ENCODE assay signal across 30 cellular contexts in genomic region chr9:12722131-12722530, GRCh38. TPM values are rescaled to one million over a fixed set of nuclear protein-coding genes. Genes with fewer than 3 reads are reported as not detected.
DNase-seq lines count a peak whose midpoint lies in the region; ATAC-seq and TF ChIP-seq lines count a peak whose summit lies in the region.
"Had no signal": no experiment of that assay in that cellular context is flagged by ENCODE, and none has a peak within 500 bp of the region (broad histone marks: within the 10 kb centered on the region; RNA-seq: fewer than 3 reads in every experiment).

No MANE protein-coding gene starts in this region.

- H3K9ac ChIP-seq in PC-3 (ENCODE audit: low read length), result peak overlapping the region; percentile 17; the same call in 1 of the 2 replicates
- H3K9ac ChIP-seq: BLaER1 treated with 17β-estradiol and CSF1 and Interleukin-3, amounts not matched to agents 10 nM and 100 nM had no signal

- peak overlapping the region; percentile 67 for H3K27ac Mint-ChIP-seq in MCF 10A (ENCODE audit: low read depth, unreplicated experiment)
- H3K27ac Mint-ChIP-seq: activated CD4-positive, alpha-beta T cell treated with anti-CD3 and anti-CD28 coated beads for 36 hours; activated T-cell treated with anti-CD3 and anti-CD28 coated beads, Interleukin-2, amount 50 U/mL, for 24 hours; memory B cell; stimulated activated effector memory CD8-positive, alpha-beta T cell treated with anti-CD3 and anti-CD28 coated beads, Interleukin-12 subunit alpha, Interleukin-12 subunit beta, amount 100 ng/mL, for 72 hours had no signal

- peak; percentile 69 for DNase-seq in MCF 10A (ENCODE audit: unreplicated experiment)
- no peak for DNase-seq in breast epithelium (ENCODE audit: low spot score in 2 of 2)
- DNase-seq in PC-3, result no peak
- peak; percentile 90 for DNase-seq in fibroblast of mammary gland (ENCODE audit: low read depth)
- no peak for DNase-seq in suprapubic skin (ENCODE audit: low spot score in 2 of 2)
- DNase-seq in NCI-H2227 treated with DMSO at 0.1 percent for 48 hours (lab: John Stamatoyannopoulos, UW), result no peak
- no peak for DNase-seq in NCI-H2227 (lab: John Stamatoyannopoulos, UW; ENCODE audit: unreplicated experiment)
- DNase-seq: activated CD4-positive, alpha-beta T cell treated with anti-CD3 and anti-CD28 coated beads for 36 hours; activated naive CD4-positive, alpha-beta T cell; activated T-cell treated with anti-CD3 and anti-CD28 coated beads, Interleukin-2, amount 50 U/mL, for 24 hours; adrenal gland; brain microvascular endothelial cell; colonic mucosa; effector memory CD4-positive, alpha-beta T cell; Karpas-422; NCI-H1048; NCI-H187 treated with DMSO at 0.1 percent for 48 hours; NCI-H510A; psoas muscle; stimulated activated CD4-positive, alpha-beta T cell treated with anti-CD3 and anti-CD28 coated beads, Interleukin-2, amount 100 ng/mL, for 24 hours; uterus had no signal

- no peak for TF ChIP-seq CTCF in MCF 10A (IDR thresholded peaks at IDR 0.05; ENCODE audit: unreplicated experiment)
- TF ChIP-seq CTCF in breast epithelium (IDR thresholded peaks at IDR 0.05), result no peak
- TF ChIP-seq CTCF in PC-3 (conservative IDR thresholded peaks at IDR 0.05; ENCODE audit: low read depth, low read length), result no peak
- no peak for TF ChIP-seq CTCF in fibroblast of mammary gland (conservative IDR thresholded peaks at IDR 0.05; ENCODE audit: control insufficient read depth, insufficient read depth, low read depth, low read length)
- TF ChIP-seq CTCF in suprapubic skin (IDR thresholded peaks at IDR 0.05), result no peak

- TF ChIP-seq POLR2A in breast epithelium (IDR thresholded peaks at IDR 0.05) (no peak), suprapubic skin (IDR thresholded peaks at IDR 0.05) (no peak)

- no peaks in the 10 kb centered on the region for H3K9me2 ChIP-seq in PC-3 (replicated peaks; ENCODE audit: low read length)

- no peaks in the 10 kb centered on the region for H3K27me3 ChIP-seq in breast epithelium
- H3K27me3 ChIP-seq in PC-3 (ENCODE audit: low read length), result no peaks in the 10 kb centered on the region
- no peaks in the 10 kb centered on the region for H3K27me3 ChIP-seq in suprapubic skin
- H3K27me3 ChIP-seq: adrenal gland; BLaER1 treated with 17β-estradiol and CSF1 and Interleukin-3, amounts not matched to agents 10 nM and 100 nM; brain microvascular endothelial cell; colonic mucosa; esophagus muscularis mucosa; neutrophil; uterus had no signal

- no peaks in the 10 kb centered on the region for H3K79me2 ChIP-seq in PC-3 (ENCODE audit: low read length)

- intact Hi-C loops in MCF 10A (cut with micrococcal nuclease) (loop anchor here (2.0 to 5.0 kb wide), 3 partner anchors 93 to 690 kb away; no protein-coding TSS in a partner anchor), breast epithelium (cut with DNase I; ENCODE audit: low total_unique reads) (no loop called here), PC-3 (cut with micrococcal nuclease) (loop anchor here (2.0 kb wide), 1 partner anchor 95 kb away; no protein-coding TSS in a partner anchor)

- H2AFZ ChIP-seq in PC-3 (ENCODE audit: low read length), result no peak overlapping the region

- H3K4me1 Mint-ChIP-seq in MCF 10A (ENCODE audit: insufficient read depth, unreplicated experiment), result peaks cover 32% of the 10 kb centered on the region
- H3K4me1 Mint-ChIP-seq: activated CD4-positive, alpha-beta T cell treated with anti-CD3 and anti-CD28 coated beads for 36 hours; memory B cell; stimulated activated effector memory CD8-positive, alpha-beta T cell treated with anti-CD3 and anti-CD28 coated beads, Interleukin-12 subunit alpha, Interleukin-12 subunit beta, amount 100 ng/mL, for 72 hours had no signal

- no peaks in the 10 kb centered on the region for H3K36me3 Mint-ChIP-seq in MCF 10A (ENCODE audit: insufficient read depth, unreplicated experiment)
- H3K36me3 Mint-ChIP-seq: memory B cell; stimulated activated effector memory CD8-positive, alpha-beta T cell treated with anti-CD3 and anti-CD28 coated beads, Interleukin-12 subunit alpha, Interleukin-12 subunit beta, amount 100 ng/mL, for 72 hours had no signal

- no peaks in the 10 kb centered on the region for H4K20me1 ChIP-seq in PC-3 (ENCODE audit: low read length)
- H4K20me1 ChIP-seq: BLaER1 treated with 17β-estradiol and CSF1 and Interleukin-3, amounts not matched to agents 10 nM and 100 nM had no signal

- no peak overlapping the region for H3K4me3 Mint-ChIP-seq in MCF 10A (ENCODE audit: unreplicated experiment)
- H3K4me3 Mint-ChIP-seq: activated CD4-positive, alpha-beta T cell treated with anti-CD3 and anti-CD28 coated beads for 36 hours; activated T-cell treated with anti-CD3 and anti-CD28 coated beads, Interleukin-2, amount 50 U/mL, for 24 hours; memory B cell; stimulated activated effector memory CD8-positive, alpha-beta T cell treated with anti-CD3 and anti-CD28 coated beads, Interleukin-12 subunit alpha, Interleukin-12 subunit beta, amount 100 ng/mL, for 72 hours had no signal

- H3K36me3 ChIP-seq in breast epithelium (no peaks in the 10 kb centered on the region), PC-3 (ENCODE audit: low read depth, low read length) (no peaks in the 10 kb centered on the region), suprapubic skin (no peaks in the 10 kb centered on the region)
- H3K36me3 ChIP-seq: adrenal gland; BLaER1 treated with 17β-estradiol and CSF1 and Interleukin-3, amounts not matched to agents 10 nM and 100 nM; brain microvascular endothelial cell; colonic mucosa; esophagus muscularis mucosa; neutrophil; uterus had no signal

- no peaks in the 10 kb centered on the region for H3F3A ChIP-seq in PC-3 (ENCODE audit: low read length, unreplicated experiment)

- no peaks in the 10 kb centered on the region for H3K27me3 Mint-ChIP-seq in MCF 10A (ENCODE audit: insufficient read depth, unreplicated experiment)
- H3K27me3 Mint-ChIP-seq: activated CD4-positive, alpha-beta T cell treated with anti-CD3 and anti-CD28 coated beads for 36 hours; activated T-cell treated with anti-CD3 and anti-CD28 coated beads, Interleukin-2, amount 50 U/mL, for 24 hours; memory B cell had no signal

- BruUV-seq in MCF 10A (replicated peaks; lab: Mats Ljungman, UMichigan) (no TSS peak), PC-3 (replicated peaks; lab: Mats Ljungman, UMichigan) (no TSS peak)

- ATAC-seq in PC-3 (no peak), HG03378 (IDR thresholded peaks at IDR 0.05; ENCODE audit: unreplicated experiment) (no peak)
- ATAC-seq: activated CD4-positive, alpha-beta T cell treated with anti-CD3 and anti-CD28 coated beads for 36 hours; HCT116; psoas muscle; stimulated activated effector memory CD8-positive, alpha-beta T cell treated with anti-CD3 and anti-CD28 coated beads, Interleukin-12 subunit alpha, Interleukin-12 subunit beta, amount 100 ng/mL, for 72 hours had no signal

- CTCF ChIA-PET in MCF 10A (lab: Yijun Ruan, JAX), result interaction anchor here (0.6 to 9.4 kb wide), 22 partner anchors 10 to 1373 kb away, joined by 3 to 131 read pairs (median 4); partner anchors contain the start of gene LURAP1L
- CTCF ChIA-PET in PC-3 (lab: Charles Lee), result interaction anchor here (0.8 kb wide), 1 partner anchor 361 kb away, joined by 3 read pairs; no protein-coding TSS in a partner anchor

- H3K27ac ChIP-seq in breast epithelium, result no peak overlapping the region
- peak overlapping the region; percentile 22; the same call in 1 of the 2 replicates for H3K27ac ChIP-seq in PC-3 (ENCODE audit: low read length)
- peak overlapping the region; percentile 36 for H3K27ac ChIP-seq in suprapubic skin
- H3K27ac ChIP-seq: adrenal gland; BLaER1 treated with 17β-estradiol and CSF1 and Interleukin-3, amounts not matched to agents 10 nM and 100 nM; brain microvascular endothelial cell; colonic mucosa; esophagus muscularis mucosa; neutrophil; psoas muscle; uterus had no signal

- H3K9me3 Mint-ChIP-seq in MCF 10A (ENCODE audit: unreplicated experiment), result no peaks in the 10 kb centered on the region

- no peak for TF ChIP-seq EP300 in suprapubic skin (IDR thresholded peaks at IDR 0.05)

- no peak overlapping the region for H3K4me2 ChIP-seq in PC-3 (ENCODE audit: low read length)
- H3K4me2 ChIP-seq: BLaER1 treated with 17β-estradiol and CSF1 and Interleukin-3, amounts not matched to agents 10 nM and 100 nM had no signal

- no peaks in the 10 kb centered on the region for H3K9me3 ChIP-seq in breast epithelium
- H3K9me3 ChIP-seq in PC-3 (ENCODE audit: low read length), result no peaks in the 10 kb centered on the region
- H3K9me3 ChIP-seq in suprapubic skin, result no peaks in the 10 kb centered on the region
- H3K9me3 ChIP-seq: adrenal gland; BLaER1 treated with 17β-estradiol and CSF1 and Interleukin-3, amounts not matched to agents 10 nM and 100 nM; colonic mucosa; esophagus muscularis mucosa; neutrophil; psoas muscle; uterus had no signal

- POLR2A ChIA-PET in MCF 10A (lab: Yijun Ruan, JAX) (interaction anchor here (0.5 to 3.7 kb wide), 10 partner anchors 13 to 370 kb away, joined by 3 to 29 read pairs (median 4); partner anchors contain the start of gene LURAP1L), PC-3 (lab: Charles Lee; ENCODE audit: unreplicated experiment) (no interaction called here)

- H3K4me3 ChIP-seq in breast epithelium, result no peak overlapping the region
- no peak overlapping the region for H3K4me3 ChIP-seq in PC-3 (ENCODE audit: low read length)
- no peak overlapping the region for H3K4me3 ChIP-seq in fibroblast of mammary gland (ENCODE audit: control insufficient read depth, low read depth, low read length)
- H3K4me3 ChIP-seq in suprapubic skin, result no peak overlapping the region
- H3K4me3 ChIP-seq: adrenal gland; BLaER1 treated with 17β-estradiol and CSF1 and Interleukin-3, amounts not matched to agents 10 nM and 100 nM; colonic mucosa; esophagus muscularis mucosa; psoas muscle; skin epidermis; uterus had no signal

- no peaks in the 10 kb centered on the region for H3K4me1 ChIP-seq in breast epithelium
- peaks cover 23% of the 10 kb centered on the region for H3K4me1 ChIP-seq in PC-3 (ENCODE audit: insufficient read depth, low read length)
- H3K4me1 ChIP-seq in suprapubic skin, result peaks cover 12% of the 10 kb centered on the region
- H3K4me1 ChIP-seq: adrenal gland; BLaER1 treated with 17β-estradiol and CSF1 and Interleukin-3, amounts not matched to agents 10 nM and 100 nM; colonic mucosa; psoas muscle; uterus had no signal

- 53% methylated on average over 2 of the region's 2 CpGs for WGBS in suprapubic skin

RNA-seq across cellular contexts. Expression of gene TYRP1, which starts 28.9 kb away (rescaled TPM):
- total RNA-seq in MCF 10A (2022) (not detected in 2 replicates), breast epithelium (not detected), PC-3 (2014; rRNA removed) (0.22 TPM in 1 of 2 replicates, not detected in the other), suprapubic skin (100 to 1,000 TPM in 2 of 4 donors, 10 to 100 TPM in 2; 79.7 to 250 (median 110) TPM)
- total RNA-seq: activated CD4-positive, alpha-beta T cell treated with anti-CD3 and anti-CD28 coated beads for 36 hours; T-helper 1 cell treated with Interleukin-12 subunit alpha and Interleukin-12 subunit beta and Interleukin-4 antibody, amounts not matched to agents 30 ng/mL and 1 ng/mL, for 36 hours had no signal

RNA-seq across cellular contexts. Expression of gene LURAP1L, which starts 52.7 kb away (rescaled TPM):
- total RNA-seq in MCF 10A (2022) (59.2 and 80.4 TPM in 2 replicates), breast epithelium (10 to 100 TPM; 12.3 to 25.2 (median 24.1) TPM), PC-3 (2014; rRNA removed) (16.4 and 16.9 TPM in 2 replicates), suprapubic skin (10 to 100 TPM in 3 of 4 donors, 1 to 10 TPM in 1; 9.6 to 26.0 (median 12.6) TPM)
- total RNA-seq: activated CD4-positive, alpha-beta T cell treated with anti-CD3 and anti-CD28 coated beads for 36 hours; T-helper 1 cell treated with Interleukin-12 subunit alpha and Interleukin-12 subunit beta and Interleukin-4 antibody, amounts not matched to agents 30 ng/mL and 1 ng/mL, for 36 hours had no signal

Comparison
In these comparisons a context has a peak if more than half of its experiments do, and no peak if none do; other contexts are left out.
1. DNase-seq: peak in MCF 10A (single experiment) and fibroblast of mammary gland (single experiment); none in breast epithelium (0 of 2), PC-3 (single experiment), suprapubic skin (0 of 2), NCI-H2227 treated with DMSO at 0.1 percent for 48 hours (single experiment) and NCI-H2227 (single experiment).
2. H3K27ac ChIP-seq: peak in PC-3 (single experiment) and suprapubic skin (single experiment); none in breast epithelium (0 of 2).
3. RNA of gene TYRP1, which starts 28.9 kb away (total RNA-seq): 79.7 to 250 TPM in suprapubic skin; 0.22 TPM in PC-3, not detected in MCF 10A and not detected in breast epithelium; every median in the first group is over 10 times any median in the second.